ENCODE assay signal across 10 cellular contexts in genomic region chr15:88604972-88605506, GRCh38. TPM values are rescaled to one million over a fixed set of nuclear protein-coding genes. Genes with fewer than 3 reads are reported as not detected.
A peak's percentile ranks its signal among the peaks of the same experiment; 100 is the strongest.
DNase-seq lines count a peak whose midpoint lies in the region; ATAC-seq and TF ChIP-seq lines count a peak whose summit lies in the region.
"Had no signal": no experiment of that assay in that cellular context is flagged by ENCODE, and none has a peak within 500 bp of the region (broad histone marks: within the 10 kb centered on the region; RNA-seq: fewer than 3 reads in every experiment).

No MANE protein-coding gene starts in this region.

- H3K27ac Mint-ChIP-seq in activated T-cell treated with anti-CD3 and anti-CD28 coated beads, Interleukin-2, amount 50 U/mL, for 72 hours: no peak overlapping the region

- no peak for ATAC-seq in activated T-cell treated with anti-CD3 and anti-CD28 coated beads, Interleukin-2, amount 50 U/mL, for 72 hours (replicated peaks in 1 of 2)

- no peaks in the 10 kb centered on the region for H4K20me1 ChIP-seq in hepatocyte (ENCODE audit: insufficient read depth, poor library complexity, severe bottlenecking)
- no peaks in the 10 kb centered on the region for H4K20me1 ChIP-seq in Karpas-422 (ENCODE audit: insufficient read depth, low read depth, low read length)

- 21% methylated on average over 28 of the region's 37 CpGs for WGBS in hepatocyte (ENCODE audit: low lambda C conversion rate, missing lambda C conversion rate)

- H3K4me3 Mint-ChIP-seq in activated T-cell treated with anti-CD3 and anti-CD28 coated beads, Interleukin-2, amount 50 U/mL, for 72 hours: peak overlapping the region; percentile 64 to 67
- H3K4me3 Mint-ChIP-seq: central memory CD8-positive, alpha-beta T cell had no signal

- no peaks in the 10 kb centered on the region for H3K36me3 ChIP-seq in hepatocyte (replicated peaks; ENCODE audit: insufficient read depth, low read depth)
- H3K36me3 ChIP-seq in skeletal muscle satellite cell (ENCODE audit: insufficient read depth, low read length): no peaks in the 10 kb centered on the region
- no peaks in the 10 kb centered on the region for H3K36me3 ChIP-seq in Karpas-422 (ENCODE audit: insufficient read depth, low read length)

- peaks cover 74% of the 10 kb centered on the region for H3K27me3 Mint-ChIP-seq in activated T-cell treated with anti-CD3 and anti-CD28 coated beads, Interleukin-2, amount 50 U/mL, for 72 hours (ENCODE audit: low read depth)

- H3K36me3 Mint-ChIP-seq in activated T-cell treated with anti-CD3 and anti-CD28 coated beads, Interleukin-2, amount 50 U/mL, for 72 hours (ENCODE audit: insufficient read depth in 2 of 2): peaks cover 0 to 2% of the 10 kb centered on the region in 2 donors

- H3K4me3 ChIP-seq in hepatocyte (no peak overlapping the region), skeletal muscle satellite cell (ENCODE audit: low read length) (no peak overlapping the region), Karpas-422 (ENCODE audit: low read length) (no peak overlapping the region)

- H3K79me2 ChIP-seq in hepatocyte (no peaks in the 10 kb centered on the region), Karpas-422 (ENCODE audit: low read length) (no peaks in the 10 kb centered on the region)

- H3K27ac ChIP-seq in hepatocyte (no peak overlapping the region), Karpas-422 (ENCODE audit: low read length) (no peak overlapping the region)

- H2AFZ ChIP-seq in hepatocyte: no peak overlapping the region
- no peak overlapping the region for H2AFZ ChIP-seq in Karpas-422 (ENCODE audit: low read length)

- H3K4me1 Mint-ChIP-seq in activated T-cell treated with anti-CD3 and anti-CD28 coated beads, Interleukin-2, amount 50 U/mL, for 72 hours (ENCODE audit: low read depth): peaks cover 24% of the 10 kb centered on the region

- DNase-seq in activated T-cell treated with anti-CD3 and anti-CD28 coated beads, Interleukin-2, amount 50 U/mL, for 72 hours: no peak
- no peak for DNase-seq in activated T-cell treated with anti-CD3 and anti-CD28 coated beads, Interleukin-2, amount 50 U/mL, for 1 hour
- peak; percentile 69 for DNase-seq in NCI-H526 treated with DMSO at 0.1 percent for 48 hours (lab: John Stamatoyannopoulos, UW)
- no peak for DNase-seq in hepatocyte (ENCODE audit: low spot score)
- no peak for DNase-seq in posterior vena cava (ENCODE audit: low spot score)
- no peak for DNase-seq in Karpas-422
- no peak for DNase-seq in AG08396 (ENCODE audit: low spot score)
- DNase-seq: NCI-H226 had no signal

- H3K4me2 ChIP-seq in hepatocyte (peak overlapping the region; percentile 66), skeletal muscle satellite cell (ENCODE audit: low read length) (peak overlapping the region; percentile 9), Karpas-422 (ENCODE audit: low read depth, low read length, poor library complexity, severe bottlenecking) (no peak overlapping the region)

- H3K27me3 ChIP-seq in hepatocyte: peaks cover 78% of the 10 kb centered on the region
- H3K27me3 ChIP-seq in skeletal muscle satellite cell (ENCODE audit: control insufficient read depth, insufficient read depth, low read length): peaks cover 66% of the 10 kb centered on the region
- no peaks in the 10 kb centered on the region for H3K27me3 ChIP-seq in Karpas-422 (ENCODE audit: low read length)

- intact Hi-C loops in posterior vena cava (cut with DNase I): no loop called here

- H3K9ac ChIP-seq in skeletal muscle satellite cell (ENCODE audit: low read depth, low read length) (no peak overlapping the region), Karpas-422 (ENCODE audit: low read length) (no peak overlapping the region)

- no peaks in the 10 kb centered on the region for H3K9me3 Mint-ChIP-seq in activated T-cell treated with anti-CD3 and anti-CD28 coated beads, Interleukin-2, amount 50 U/mL, for 72 hours
- H3K9me3 Mint-ChIP-seq: central memory CD8-positive, alpha-beta T cell had no signal

- H3K4me1 ChIP-seq in hepatocyte (ENCODE audit: insufficient read depth) (peaks cover 3% of the 10 kb centered on the region), skeletal muscle satellite cell (ENCODE audit: control insufficient read depth, insufficient read depth, low read length) (no peaks in the 10 kb centered on the region), Karpas-422 (ENCODE audit: low read length) (no peaks in the 10 kb centered on the region)

- H3K9me3 ChIP-seq in hepatocyte (ENCODE audit: low read depth) (no peaks in the 10 kb centered on the region), skeletal muscle satellite cell (replicated peaks; ENCODE audit: low read length) (no peaks in the 10 kb centered on the region), Karpas-422 (ENCODE audit: low read length) (no peaks in the 10 kb centered on the region)

- no peak for TF ChIP-seq CTCF in hepatocyte (IDR thresholded peaks at IDR 0.05; ENCODE audit: poor library complexity)

- no peaks in the 10 kb centered on the region for H3K9me2 ChIP-seq in hepatocyte (replicated peaks; ENCODE audit: insufficient read depth)
- H3K9me2 ChIP-seq in Karpas-422 (replicated peaks; ENCODE audit: insufficient read depth, low read length): no peaks in the 10 kb centered on the region

RNA-seq across cellular contexts. Expression of gene AEN, which starts 16.1 kb away (rescaled TPM):
- 100 to 1,000 TPM in 1 of 2 donors, 10 to 100 TPM in 1; 99.4 to 155 TPM for total RNA-seq in activated T-cell treated with anti-CD3 and anti-CD28 coated beads, Interleukin-2, amount 50 U/mL, for 72 hours
- total RNA-seq in hepatocyte (25.0 TPM in 2 replicates), posterior vena cava (10 to 100 TPM; 12.2 to 24.3 TPM)
- polyA plus RNA-seq in hepatocyte: 18.3 and 28.0 TPM in 2 replicates
- 41.5 and 48.4 TPM in 2 replicates for total RNA-seq in skeletal muscle satellite cell (2012; rRNA removed)
- total RNA-seq in Karpas-422 (2014; rRNA removed; shearing (Covaris generic); ENCODE audit: low replicate concordance): 18.1 and 36.3 TPM in 2 replicates

RNA-seq across cellular contexts. Expression of gene ISG20, which starts 33.8 kb away (rescaled TPM):
- 100 to 1,000 TPM; 102 to 215 TPM for total RNA-seq in activated T-cell treated with anti-CD3 and anti-CD28 coated beads, Interleukin-2, amount 50 U/mL, for 72 hours
- total RNA-seq in hepatocyte (3.8 and 13.3 TPM in 2 replicates), posterior vena cava (1 to 10 TPM; 6.9 to 7.4 TPM)
- 11.9 and 15.8 TPM in 2 replicates for polyA plus RNA-seq in hepatocyte
- total RNA-seq in skeletal muscle satellite cell (2012; rRNA removed): 1.7 and 2.0 TPM in 2 replicates
- 112 and 259 TPM in 2 replicates for total RNA-seq in Karpas-422 (2014; rRNA removed; shearing (Covaris generic); ENCODE audit: low replicate concordance)

RNA-seq across cellular contexts. Expression of gene DET1, which starts 58.6 kb away (rescaled TPM):
- total RNA-seq in activated T-cell treated with anti-CD3 and anti-CD28 coated beads, Interleukin-2, amount 50 U/mL, for 72 hours: 1 to 10 TPM; 2.0 to 3.4 TPM
- total RNA-seq in hepatocyte: 7.2 and 11.5 TPM in 2 replicates
- polyA plus RNA-seq in hepatocyte: 4.0 and 6.5 TPM in 2 replicates
- total RNA-seq in skeletal muscle satellite cell (2012; rRNA removed): 6.6 and 7.6 TPM in 2 replicates
- 1 to 10 TPM; 3.1 to 6.4 TPM for total RNA-seq in posterior vena cava
- 6.2 and 14.4 TPM in 2 replicates for total RNA-seq in Karpas-422 (2014; rRNA removed; shearing (Covaris generic); ENCODE audit: low replicate concordance)
